10 cellular contexts compared by ENCODE assay signal in genomic region chr5:160468576-160468975, GRCh38. TPM values are rescaled to one million over a fixed set of nuclear protein-coding genes. Genes with fewer than 3 reads are reported as not detected.
DNase-seq lines count a peak whose midpoint lies in the region; ATAC-seq, FAIRE-seq and TF ChIP-seq lines count a peak whose summit lies in the region.
"Had no signal": no experiment of that assay in that cellular context is flagged by ENCODE, and none has a peak within 500 bp of the region (broad histone marks: within the 10 kb centered on the region; RNA-seq: fewer than 3 reads in every experiment).

No MANE protein-coding gene starts in this region.

- no peaks in the 10 kb centered on the region for H3K9me3 ChIP-seq in CD4-positive, alpha-beta T cell (ENCODE audit: control insufficient read depth, low read length)
- no peaks in the 10 kb centered on the region for H3K9me3 ChIP-seq in lower lobe of right lung
- H3K9me3 ChIP-seq in pancreas: no peaks in the 10 kb centered on the region
- H3K9me3 ChIP-seq: Peyer's patch had no signal

- peak overlapping the region; percentile 88 for H3K27ac Mint-ChIP-seq in CD4-positive, alpha-beta T cell
- peak overlapping the region; percentile 100 for H3K27ac Mint-ChIP-seq in activated T-helper 1 cell treated with anti-CD3 and anti-CD28 coated beads, Interleukin-12 subunit alpha, Interleukin-12 subunit beta, Interleukin-2, Interleukin-4 antibody, amounts not matched to agents 30 ng/mL and 10 ng/mL and 1 ng/mL, durations not matched to agents 14 hours and 24 hours and 36 hours

- POLR2A ChIA-PET in CD4-positive, alpha-beta T cell (lab: Charles Lee): interaction anchor here (0.6 to 3.7 kb wide), 8 partner anchors 10 to 50 kb away, joined by 3 to 31 read pairs (median 15); partner anchors contain the start of gene SLU7

- H3K27ac ChIP-seq in CD4-positive, alpha-beta T cell (ENCODE audit: low read depth, low read length): peak overlapping the region; percentile 64
- H3K27ac ChIP-seq in lower lobe of right lung: peak overlapping the region; percentile 42
- no peak overlapping the region for H3K27ac ChIP-seq in pancreas
- H3K27ac ChIP-seq: VCaP had no signal

- H3K4me1 ChIP-seq in lower lobe of right lung (peaks cover 40% of the 10 kb centered on the region), pancreas (peaks cover 4 to 42% (median 28%) of the 10 kb centered on the region in 3 donors)

- no peak for TF ChIP-seq POLR2A in GM12892 (IDR thresholded peaks at IDR 0.05; ENCODE audit: low read depth, low read length)

- H3K4me3 ChIP-seq in lower lobe of right lung: peak overlapping the region; percentile 51
- H3K4me3 ChIP-seq in pancreas: no peak overlapping the region

- peak; percentile 51 for FAIRE-seq in GM12892 (lab: Jason Lieb, UNC)
- no peak for FAIRE-seq in pancreas (lab: Jason Lieb, UNC)

- H3K9me3 Mint-ChIP-seq in CD4-positive, alpha-beta T cell: no peaks in the 10 kb centered on the region
- no peaks in the 10 kb centered on the region for H3K9me3 Mint-ChIP-seq in activated T-helper 1 cell treated with anti-CD3 and anti-CD28 coated beads, Interleukin-12 subunit alpha, Interleukin-12 subunit beta, Interleukin-2, Interleukin-4 antibody, amounts not matched to agents 30 ng/mL and 10 ng/mL and 1 ng/mL, durations not matched to agents 14 hours and 24 hours and 36 hours

- peaks cover 95% of the 10 kb centered on the region for H3K4me1 Mint-ChIP-seq in CD4-positive, alpha-beta T cell (ENCODE audit: low read depth)
- H3K4me1 Mint-ChIP-seq in activated T-helper 1 cell treated with anti-CD3 and anti-CD28 coated beads, Interleukin-12 subunit alpha, Interleukin-12 subunit beta, Interleukin-2, Interleukin-4 antibody, amounts not matched to agents 30 ng/mL and 10 ng/mL and 1 ng/mL, durations not matched to agents 14 hours and 24 hours and 36 hours (ENCODE audit: low read depth): peaks cover 72% of the 10 kb centered on the region

- H3K27me3 Mint-ChIP-seq in CD4-positive, alpha-beta T cell: no peaks in the 10 kb centered on the region
- H3K27me3 Mint-ChIP-seq in activated T-helper 1 cell treated with anti-CD3 and anti-CD28 coated beads, Interleukin-12 subunit alpha, Interleukin-12 subunit beta, Interleukin-2, Interleukin-4 antibody, amounts not matched to agents 30 ng/mL and 10 ng/mL and 1 ng/mL, durations not matched to agents 14 hours and 24 hours and 36 hours (ENCODE audit: insufficient read depth): no peaks in the 10 kb centered on the region

- no peaks in the 10 kb centered on the region for H3K27me3 ChIP-seq in CD4-positive, alpha-beta T cell (ENCODE audit: control insufficient read depth, insufficient read depth, low read length)
- H3K27me3 ChIP-seq in lower lobe of right lung (ENCODE audit: low read depth): no peaks in the 10 kb centered on the region
- no peaks in the 10 kb centered on the region for H3K27me3 ChIP-seq in pancreas
- H3K27me3 ChIP-seq: Peyer's patch had no signal

- no peak for ATAC-seq in CD4-positive, alpha-beta T cell (ENCODE audit: poor library complexity)
- no peak for ATAC-seq in lower lobe of right lung
- no peak for ATAC-seq in pancreas

- H3K36me3 ChIP-seq in lower lobe of right lung: no peaks in the 10 kb centered on the region
- H3K36me3 ChIP-seq in pancreas: no peaks in the 10 kb centered on the region
- H3K36me3 ChIP-seq: Peyer's patch had no signal

- intact Hi-C loops in CD4-positive, alpha-beta T cell (cut with DNase I, micrococcal nuclease): loop anchor here in 1 of 2 experiments (2.0 to 5.0 kb wide), 2 partner anchors 30 to 46 kb away; partner anchors contain the start of gene PTTG1
- intact Hi-C loops in activated T-helper 1 cell treated with anti-CD3 and anti-CD28 coated beads, Interleukin-12 subunit alpha, Interleukin-12 subunit beta, Interleukin-2, Interleukin-4 antibody, amounts not matched to agents 30 ng/mL and 10 ng/mL and 1 ng/mL, durations not matched to agents 14 hours and 24 hours and 36 hours (cut with micrococcal nuclease): loop anchor here (1.0 to 2.0 kb wide), 8 partner anchors 9 to 1262 kb away; partner anchors contain the start of genes SLU7 and TTC1
- intact Hi-C loops in lower lobe of right lung (cut with DNase I) (no loop called here), pancreas (cut with DNase I) (no loop called here)

- no peaks in the 10 kb centered on the region for H3K36me3 Mint-ChIP-seq in CD4-positive, alpha-beta T cell (ENCODE audit: low read depth)
- peaks cover 40% of the 10 kb centered on the region for H3K36me3 Mint-ChIP-seq in activated T-helper 1 cell treated with anti-CD3 and anti-CD28 coated beads, Interleukin-12 subunit alpha, Interleukin-12 subunit beta, Interleukin-2, Interleukin-4 antibody, amounts not matched to agents 30 ng/mL and 10 ng/mL and 1 ng/mL, durations not matched to agents 14 hours and 24 hours and 36 hours (ENCODE audit: low read depth)

- DNase-seq in CD4-positive, alpha-beta T cell: no peak
- DNase-seq in GM12892 (ENCODE audit: insufficient read length) (no peak), lower lobe of right lung (no peak), pancreas (no peak), NCI-H187 (lab: John Stamatoyannopoulos, UW) (no peak)
- no peak for DNase-seq in activated T-helper 1 cell treated with anti-CD3 and anti-CD28 coated beads, Interleukin-12 subunit alpha, Interleukin-12 subunit beta, Interleukin-2, Interleukin-4 antibody, amounts not matched to agents 30 ng/mL and 10 ng/mL and 1 ng/mL, durations not matched to agents 14 hours and 24 hours and 36 hours (ENCODE audit: low spot score)
- DNase-seq in activated effector memory CD4-positive, alpha-beta T cell treated with anti-CD3 and anti-CD28 coated beads, Interleukin-2, amount 50 U/mL, for 16 hours: no peak
- DNase-seq in stimulated activated naive CD4-positive, alpha-beta T cell (lab: John Stamatoyannopoulos, UW): no peak
- DNase-seq: Peyer's patch had no signal

- no peak for TF ChIP-seq CTCF in CD4-positive, alpha-beta T cell (IDR thresholded peaks at IDR 0.05)
- no peak for TF ChIP-seq CTCF in lower lobe of right lung (IDR thresholded peaks at IDR 0.05)
- no peak for TF ChIP-seq CTCF in pancreas (IDR thresholded peaks at IDR 0.05)

- H3K4me3 Mint-ChIP-seq in CD4-positive, alpha-beta T cell: peak overlapping the region; percentile 94
- H3K4me3 Mint-ChIP-seq in activated T-helper 1 cell treated with anti-CD3 and anti-CD28 coated beads, Interleukin-12 subunit alpha, Interleukin-12 subunit beta, Interleukin-2, Interleukin-4 antibody, amounts not matched to agents 30 ng/mL and 10 ng/mL and 1 ng/mL, durations not matched to agents 14 hours and 24 hours and 36 hours: peak overlapping the region; percentile 100

- CTCF ChIA-PET in CD4-positive, alpha-beta T cell (lab: Charles Lee): interaction anchor here (1.6 to 4.9 kb wide), 5 partner anchors 9 to 45 kb away, joined by 4 to 43 read pairs (median 6); no protein-coding TSS in a partner anchor

RNA-seq across cellular contexts. Expression of gene PTTG1, which starts 46.9 kb away (rescaled TPM):
- 10 to 100 TPM; 15.1 to 17.6 TPM for total RNA-seq in CD4-positive, alpha-beta T cell
- 184 TPM for polyA plus RNA-seq in GM12892 (2012; ENCODE audit: missing spikeins)
- total RNA-seq in activated T-helper 1 cell treated with anti-CD3 and anti-CD28 coated beads, Interleukin-12 subunit alpha, Interleukin-12 subunit beta, Interleukin-2, Interleukin-4 antibody, amounts not matched to agents 30 ng/mL and 10 ng/mL and 1 ng/mL, durations not matched to agents 14 hours and 24 hours and 36 hours: 69.9 and 75.5 TPM in 2 replicates
- total RNA-seq in lower lobe of right lung (9.1 TPM), pancreas (1 to 10 TPM in 3 of 6 donors, under 1 TPM in 2, not detected in 1; 0.31 to 2.7 (median 1.3) TPM)
- polyA plus RNA-seq in pancreas: 1 to 10 TPM; 1.2 to 2.0 TPM

RNA-seq across cellular contexts. Expression of gene SLU7, which starts 49.7 kb away (rescaled TPM):
- total RNA-seq in CD4-positive, alpha-beta T cell: 100 to 1,000 TPM in 1 of 2 experiments, 10 to 100 TPM in 1; 99.9 to 106 TPM
- polyA plus RNA-seq in GM12892 (2012; ENCODE audit: missing spikeins): 53.8 TPM
- 37.4 and 47.4 TPM in 2 replicates for total RNA-seq in activated T-helper 1 cell treated with anti-CD3 and anti-CD28 coated beads, Interleukin-12 subunit alpha, Interleukin-12 subunit beta, Interleukin-2, Interleukin-4 antibody, amounts not matched to agents 30 ng/mL and 10 ng/mL and 1 ng/mL, durations not matched to agents 14 hours and 24 hours and 36 hours
- total RNA-seq in lower lobe of right lung: 55.1 TPM
- total RNA-seq in pancreas: 10 to 100 TPM; 15.8 to 24.6 (median 20.6) TPM
- 10 to 100 TPM; 12.3 to 21.2 TPM for polyA plus RNA-seq in pancreas

Comparison
In these comparisons a context has a peak if more than half of its experiments do, and no peak if none do; other contexts are left out.
1. H3K27ac ChIP-seq: peak in CD4-positive, alpha-beta T cell (single experiment) and lower lobe of right lung (single experiment); none in pancreas (0 of 4).